Comparison of ENCODE assay signal across 16 cellular contexts in genomic region chr5:39619161-39619818, GRCh38.
DNase-seq lines count a peak whose midpoint lies in the region; ATAC-seq and TF ChIP-seq lines count a peak whose summit lies in the region.
"Had no signal": no experiment of that assay in that cellular context is flagged by ENCODE, and none has a peak within 500 bp of the region (broad histone marks: within the 10 kb centered on the region; RNA-seq: fewer than 3 reads in every experiment).

No MANE protein-coding gene starts in this region.

- no peak overlapping the region for H3K9ac ChIP-seq in SK-N-SH

- TF ChIP-seq CTCF in PC-9 (conservative IDR thresholded peaks at IDR 0.05) = no peak
- TF ChIP-seq CTCF in nephron (IDR thresholded peaks at IDR 0.05; ENCODE audit: unreplicated experiment in 3 of 3) = no peak
- no peak for TF ChIP-seq CTCF in SK-N-SH (IDR thresholded peaks at IDR 0.05)

- intact Hi-C loops in PC-9 (cut with micrococcal nuclease; ENCODE audit: unreplicated experiment) = no loop called here
- intact Hi-C loops in activated naive CD4-positive, alpha-beta T cell treated with anti-CD3 and anti-CD28 coated beads for 36 hours (cut with micrococcal nuclease) = no loop called here

- no peaks in the 10 kb centered on the region for H4K20me1 ChIP-seq in PC-9 (ENCODE audit: insufficient read depth)
- H4K20me1 ChIP-seq in SK-N-SH (ENCODE audit: insufficient read depth) = no peaks in the 10 kb centered on the region

- H3F3A ChIP-seq in PC-9 (ENCODE audit: insufficient read depth, low read depth) = peaks cover 5% of the 10 kb centered on the region
- H3F3A ChIP-seq in SK-N-SH (replicated peaks; ENCODE audit: insufficient read depth) = no peaks in the 10 kb centered on the region

- H3K4me2 ChIP-seq in PC-9 (no peak overlapping the region), SK-N-SH (no peak overlapping the region)
- H3K4me2 ChIP-seq: A549, GM23338 had no signal

- 28% methylated on average over 4 of the region's 4 CpGs for WGBS in SK-N-SH (ENCODE audit: low lambda C conversion rate)

- no peak overlapping the region for H3K4me3 ChIP-seq in PC-9
- H3K4me3 ChIP-seq in SK-N-SH (ENCODE audit: low read depth in 2 of 2, low read length in 1 of 2) = no peak overlapping the region
- H3K4me3 ChIP-seq: A549, GM23338 had no signal

- TF ChIP-seq RAD21 in SK-N-SH (IDR thresholded peaks at IDR 0.05; ENCODE audit: low read length) = no peak

- no peak for ATAC-seq in stimulated activated effector memory CD8-positive, alpha-beta T cell treated with anti-CD3 and anti-CD28 coated beads, Interleukin-12 subunit alpha, Interleukin-12 subunit beta, amount 100 ng/mL, for 72 hours
- ATAC-seq: A549; CD8-positive, alpha-beta T cell; GM23338 had no signal

- no peaks in the 10 kb centered on the region for H3K36me3 Mint-ChIP-seq in nephron (ENCODE audit: low read depth)
- no peaks in the 10 kb centered on the region for H3K36me3 Mint-ChIP-seq in stimulated activated effector memory CD8-positive, alpha-beta T cell treated with anti-CD3 and anti-CD28 coated beads, Interleukin-12 subunit alpha, Interleukin-12 subunit beta, amount 100 ng/mL, for 72 hours
- H3K36me3 Mint-ChIP-seq in activated naive CD4-positive, alpha-beta T cell treated with anti-CD3 and anti-CD28 coated beads for 36 hours (ENCODE audit: low read depth) = no peaks in the 10 kb centered on the region
- H3K36me3 Mint-ChIP-seq: CD14-positive monocyte; CD8-positive, alpha-beta T cell; IgD-negative memory B cell had no signal

- TF ChIP-seq EP300 in SK-N-SH (IDR thresholded peaks at IDR 0.05; ENCODE audit: borderline replicate concordance in 1 of 2, low read depth in 1 of 2, low read length in 1 of 2) = no peak

- H3K9me3 ChIP-seq in PC-9 (ENCODE audit: insufficient read depth, low read depth) (peaks cover 5% of the 10 kb centered on the region; the same call in 1 of the 2 replicates), SK-N-SH (no peaks in the 10 kb centered on the region)
- H3K9me3 ChIP-seq: A549 had no signal

- H3K4me1 ChIP-seq in PC-9 (replicated peaks; ENCODE audit: insufficient read depth) (peaks cover 24% of the 10 kb centered on the region), SK-N-SH (ENCODE audit: control insufficient read depth in 1 of 2, insufficient read depth in 2 of 2, low read depth in 1 of 2, low read length in 1 of 2) (no peaks in the 10 kb centered on the region)

- no TSS peak for BruUV-seq in PC-9 (replicated peaks; lab: Mats Ljungman, UMichigan)

- H3K9me2 ChIP-seq in PC-9 (ENCODE audit: insufficient read depth) = 0 out of 2 replicates have a peak, but pooled peaks cover 3% of the 10 kb centered on the region
- no peaks in the 10 kb centered on the region for H3K9me2 ChIP-seq in SK-N-SH

- H2AFZ ChIP-seq in PC-9 (0 out of 2 replicates have a peak overlapping the region, but pooled peaks have one; percentile 25), SK-N-SH (ENCODE audit: low read depth) (no peak overlapping the region)
- H2AFZ ChIP-seq: GM23338 had no signal

- H3K27ac Mint-ChIP-seq in nephron = peak overlapping the region in 2 of 3 experiments; percentile 6 to 9
- H3K27ac Mint-ChIP-seq in stimulated activated effector memory CD8-positive, alpha-beta T cell treated with anti-CD3 and anti-CD28 coated beads, Interleukin-12 subunit alpha, Interleukin-12 subunit beta, amount 100 ng/mL, for 72 hours = no peak overlapping the region
- H3K27ac Mint-ChIP-seq in activated naive CD4-positive, alpha-beta T cell treated with anti-CD3 and anti-CD28 coated beads for 36 hours = no peak overlapping the region
- H3K27ac Mint-ChIP-seq: CD8-positive, alpha-beta T cell; GM23338; IgD-negative memory B cell had no signal

- H3K4me3 Mint-ChIP-seq in nephron = no peak overlapping the region
- H3K4me3 Mint-ChIP-seq in stimulated activated effector memory CD8-positive, alpha-beta T cell treated with anti-CD3 and anti-CD28 coated beads, Interleukin-12 subunit alpha, Interleukin-12 subunit beta, amount 100 ng/mL, for 72 hours = no peak overlapping the region
- no peak overlapping the region for H3K4me3 Mint-ChIP-seq in activated naive CD4-positive, alpha-beta T cell treated with anti-CD3 and anti-CD28 coated beads for 36 hours
- H3K4me3 Mint-ChIP-seq: CD14-positive monocyte; CD8-positive, alpha-beta T cell; GM23338; IgD-negative memory B cell had no signal

- H3K27me3 ChIP-seq in PC-9 (ENCODE audit: insufficient read depth, low read depth) = no peaks in the 10 kb centered on the region
- peaks cover 25% of the 10 kb centered on the region; the same call in 1 of the 2 replicates for H3K27me3 ChIP-seq in SK-N-SH (ENCODE audit: insufficient read depth)

- 0 out of 2 replicates have a peak, but pooled peaks cover 10% of the 10 kb centered on the region for H3K36me3 ChIP-seq in PC-9 (ENCODE audit: low read depth)
- no peaks in the 10 kb centered on the region for H3K36me3 ChIP-seq in SK-N-SH (replicated peaks in 1 of 2; ENCODE audit: control insufficient read depth in 1 of 2, insufficient read depth in 2 of 2, low read length in 1 of 2)

- no peak overlapping the region; the same call in 1 of the 2 replicates for H3K27ac ChIP-seq in PC-9
- no peak overlapping the region for H3K27ac ChIP-seq in SK-N-SH (ENCODE audit: low read depth in 2 of 2, low read length in 1 of 2)
- H3K27ac ChIP-seq: A549 had no signal

- H3K27me3 Mint-ChIP-seq in nephron (ENCODE audit: low read depth) = peaks cover 4% of the 10 kb centered on the region
- peaks cover under 1% of the 10 kb centered on the region for H3K27me3 Mint-ChIP-seq in activated naive CD4-positive, alpha-beta T cell treated with anti-CD3 and anti-CD28 coated beads for 36 hours (ENCODE audit: low read depth)

- H3K79me2 ChIP-seq in PC-9 (ENCODE audit: low read depth) (no peaks in the 10 kb centered on the region), SK-N-SH (ENCODE audit: insufficient read depth) (no peaks in the 10 kb centered on the region)

- DNase-seq in PC-9 = peak in 1 of 2 experiments; percentile 48
- peak; percentile 26 for DNase-seq in fibroblast of gingiva (ENCODE audit: low read depth)
- no peak for DNase-seq in stimulated activated effector memory CD8-positive, alpha-beta T cell treated with anti-CD3 and anti-CD28 coated beads, Interleukin-12 subunit alpha, Interleukin-12 subunit beta, amount 100 ng/mL, for 72 hours (ENCODE audit: low spot score in 2 of 2)
- no peak for DNase-seq in activated naive CD4-positive, alpha-beta T cell treated with anti-CD3 and anti-CD28 coated beads for 36 hours
- no peak for DNase-seq in SK-N-SH
- DNase-seq in DMS53 (lab: John Stamatoyannopoulos, UW) = no peak
- DNase-seq: CD8-positive, alpha-beta T cell; COR-L47; DMS153; GF-D8; H7 had no signal

- H3K9me3 Mint-ChIP-seq in nephron = peaks cover 2% of the 10 kb centered on the region
- no peaks in the 10 kb centered on the region for H3K9me3 Mint-ChIP-seq in stimulated activated effector memory CD8-positive, alpha-beta T cell treated with anti-CD3 and anti-CD28 coated beads, Interleukin-12 subunit alpha, Interleukin-12 subunit beta, amount 100 ng/mL, for 72 hours
- H3K9me3 Mint-ChIP-seq in activated naive CD4-positive, alpha-beta T cell treated with anti-CD3 and anti-CD28 coated beads for 36 hours = no peaks in the 10 kb centered on the region
- H3K9me3 Mint-ChIP-seq: CD8-positive, alpha-beta T cell had no signal

- H3K4me1 Mint-ChIP-seq in nephron = no peaks in the 10 kb centered on the region
- H3K4me1 Mint-ChIP-seq in stimulated activated effector memory CD8-positive, alpha-beta T cell treated with anti-CD3 and anti-CD28 coated beads, Interleukin-12 subunit alpha, Interleukin-12 subunit beta, amount 100 ng/mL, for 72 hours = no peaks in the 10 kb centered on the region
- H3K4me1 Mint-ChIP-seq in activated naive CD4-positive, alpha-beta T cell treated with anti-CD3 and anti-CD28 coated beads for 36 hours (ENCODE audit: low read depth) = no peaks in the 10 kb centered on the region
- H3K4me1 Mint-ChIP-seq: GM23338, IgD-negative memory B cell had no signal

- POLR2A ChIA-PET in PC-9 (lab: Charles Lee; ENCODE audit: unreplicated experiment) = no interaction called here
- POLR2A ChIA-PET in SK-N-SH (lab: Yijun Ruan, JAX) = no interaction called here

- CTCF ChIA-PET in PC-9 (lab: Charles Lee) = interaction anchor here (0.7 to 1.0 kb wide), 2 partner anchors 29 to 1165 kb away, joined by 4 to 6 read pairs; no protein-coding TSS in a partner anchor
- CTCF ChIA-PET in activated naive CD4-positive, alpha-beta T cell treated with anti-CD3 and anti-CD28 coated beads for 36 hours (lab: Charles Lee) = no interaction called here
- CTCF ChIA-PET in SK-N-SH (lab: Yijun Ruan, JAX) = no interaction called here

TF ChIP-seq in SK-N-SH, 30 proteins besides CTCF, POLR2A, EP300 and RAD21 (continues in another document):
- no peak for TF ChIP-seq GATA2 (CRISPR knock-in tag; IDR thresholded peaks at IDR 0.05)
- no peak for TF ChIP-seq USF1 (IDR thresholded peaks at IDR 0.05; ENCODE audit: borderline replicate concordance, low read depth)
- no peak for TF ChIP-seq TEAD4 (IDR thresholded peaks at IDR 0.05; ENCODE audit: borderline replicate concordance, insufficient read depth)
- TF ChIP-seq MEF2A (IDR thresholded peaks at IDR 0.05; ENCODE audit: borderline replicate concordance, low read depth) = no peak
- no peak for TF ChIP-seq CHD2 (IDR thresholded peaks at IDR 0.05; ENCODE audit: low read length, partially characterized antibody)
- TF ChIP-seq IRF3 (IDR thresholded peaks at IDR 0.05; ENCODE audit: low read depth, low read length) = no peak
- TF ChIP-seq GABPA (IDR thresholded peaks at IDR 0.05; ENCODE audit: low read depth) = no peak
- no peak for TF ChIP-seq YY1 (IDR thresholded peaks at IDR 0.05; ENCODE audit: low read depth)
- TF ChIP-seq EZH2phosphoT487 (IDR thresholded peaks at IDR 0.05; ENCODE audit: borderline replicate concordance, low read depth) = no peak
- TF ChIP-seq ELF1 (IDR thresholded peaks at IDR 0.05) = no peak
- TF ChIP-seq RCOR1 (IDR thresholded peaks at IDR 0.05; ENCODE audit: low read length) = no peak
- no peak for TF ChIP-seq FOSL2 (IDR thresholded peaks at IDR 0.05; ENCODE audit: borderline replicate concordance, low read depth)

Comparison
In these comparisons a context has a peak if more than half of its experiments do, and no peak if none do; other contexts are left out.
1. H3K27ac Mint-ChIP-seq: peak in nephron (2 of 3); none in stimulated activated effector memory CD8-positive, alpha-beta T cell treated with anti-CD3 and anti-CD28 coated beads, Interleukin-12 subunit alpha, Interleukin-12 subunit beta, amount 100 ng/mL, for 72 hours (single experiment) and activated naive CD4-positive, alpha-beta T cell treated with anti-CD3 and anti-CD28 coated beads for 36 hours (single experiment).